Comparison of ENCODE assay signal across 8 cellular contexts in genomic region chr1:19439464-19440171, GRCh38. TPM values are rescaled to one million over a fixed set of nuclear protein-coding genes. Genes with fewer than 3 reads are reported as not detected.
DNase-seq lines count a peak whose midpoint lies in the region; ATAC-seq and TF ChIP-seq lines count a peak whose summit lies in the region.

No MANE protein-coding gene starts in this region.

- H3K4me1 Mint-ChIP-seq in chondrocyte (ENCODE audit: low read depth) = peaks cover 98% of the 10 kb centered on the region
- H3K4me1 Mint-ChIP-seq in mesothelial cell of epicardium = peaks cover 65% of the 10 kb centered on the region

- H3F3A ChIP-seq in SK-N-SH (replicated peaks; ENCODE audit: insufficient read depth) = peaks cover 21% of the 10 kb centered on the region

- H2AFZ ChIP-seq in SK-N-SH (ENCODE audit: low read depth) = no peak overlapping the region

- H3K4me2 ChIP-seq in SK-N-SH = peak overlapping the region; percentile 43; the same call in 1 of the 2 replicates

- DNase-seq in G401 (ENCODE audit: low spot score) (peak; percentile 56), SK-N-SH (peak; percentile 82), chondrocyte (ENCODE audit: low spot score) (no peak), mesothelial cell of epicardium (ENCODE audit: low spot score in 2 of 2, unreplicated experiment in 2 of 2) (no peak), dedifferentiated amniotic fluid mesenchymal stem cell (ENCODE audit: extremely low spot score) (no peak), occipital lobe (lab: John Stamatoyannopoulos, UW) (no peak)

- H3K27ac Mint-ChIP-seq in chondrocyte (ENCODE audit: unreplicated experiment) (peak overlapping the region; percentile 99), mesothelial cell of epicardium (peak overlapping the region; percentile 64)

- H3K79me2 ChIP-seq in SK-N-SH (ENCODE audit: insufficient read depth) = peaks cover 100% of the 10 kb centered on the region

- no peaks in the 10 kb centered on the region for H3K9me3 ChIP-seq in SK-N-SH

- peak overlapping the region; percentile 62 to 64 for H3K27ac ChIP-seq in SK-N-SH (ENCODE audit: low read depth in 2 of 2, low read length in 1 of 2)

- H3K36me3 Mint-ChIP-seq in chondrocyte (ENCODE audit: low read depth) (no peaks in the 10 kb centered on the region), mesothelial cell of epicardium (no peaks in the 10 kb centered on the region)

- CTCF ChIA-PET in SK-N-SH (lab: Yijun Ruan, JAX) = interaction anchor here (0.7 to 10.1 kb wide), 24 partner anchors 11 to 222 kb away, joined by 3 to 74 read pairs (median 5); partner anchors contain the start of gene NBL1

- ATAC-seq in GM18907 (IDR thresholded peaks at IDR 0.05; ENCODE audit: unreplicated experiment) (no peak), HG03025 (IDR thresholded peaks at IDR 0.05; ENCODE audit: low FRiP score, unreplicated experiment) (no peak)

- H3K9me3 Mint-ChIP-seq in chondrocyte (ENCODE audit: low read depth) (no peaks in the 10 kb centered on the region), mesothelial cell of epicardium (no peaks in the 10 kb centered on the region)

- WGBS in SK-N-SH (ENCODE audit: low lambda C conversion rate) = 50% methylated on average over 13 of the region's 13 CpGs

- in situ Hi-C loops in G401 (cut with HindIII; ENCODE audit: low sequenced_read_pairs) = no loop called here

- H3K27me3 Mint-ChIP-seq in chondrocyte (ENCODE audit: low read depth) (no peaks in the 10 kb centered on the region), mesothelial cell of epicardium (ENCODE audit: low read depth) (no peaks in the 10 kb centered on the region)

- no peaks in the 10 kb centered on the region for H3K27me3 ChIP-seq in SK-N-SH (ENCODE audit: insufficient read depth)

- peak; percentile 53 for TF ChIP-seq CTCF in SK-N-SH (IDR thresholded peaks at IDR 0.05)
- peak; percentile 67 for TF ChIP-seq CTCF in chondrocyte (IDR thresholded peaks at IDR 0.05)
- no peak for TF ChIP-seq CTCF in mesothelial cell of epicardium (IDR thresholded peaks at IDR 0.05; ENCODE audit: unreplicated experiment)

- H3K4me3 Mint-ChIP-seq in chondrocyte (ENCODE audit: unreplicated experiment) = no peak overlapping the region
- H3K4me3 Mint-ChIP-seq in mesothelial cell of epicardium = no peak overlapping the region

- no peak for TF ChIP-seq EP300 in SK-N-SH (IDR thresholded peaks at IDR 0.05; ENCODE audit: borderline replicate concordance in 1 of 2, low read depth in 1 of 2, low read length in 1 of 2)

- POLR2A ChIA-PET in SK-N-SH (lab: Yijun Ruan, JAX) = interaction anchor here (1.3 kb wide), 1 partner anchor 8 kb away, joined by 3 read pairs; no protein-coding TSS in a partner anchor

- H3K9ac ChIP-seq in SK-N-SH = peak overlapping the region; percentile 24; the same call in 1 of the 2 replicates

- peaks cover 92% of the 10 kb centered on the region for H4K20me1 ChIP-seq in SK-N-SH (ENCODE audit: insufficient read depth)

- no peaks in the 10 kb centered on the region for H3K9me2 ChIP-seq in SK-N-SH

- H3K36me3 ChIP-seq in SK-N-SH (replicated peaks in 1 of 2; ENCODE audit: control insufficient read depth in 1 of 2, insufficient read depth in 2 of 2, low read length in 1 of 2) = peaks cover 4 to 10% of the 10 kb centered on the region in 2 experiments

- peak; percentile 79 for TF ChIP-seq RAD21 in SK-N-SH (IDR thresholded peaks at IDR 0.05; ENCODE audit: low read length)

- H3K4me1 ChIP-seq in SK-N-SH (ENCODE audit: control insufficient read depth in 1 of 2, insufficient read depth in 2 of 2, low read depth in 1 of 2, low read length in 1 of 2) = peaks cover 65 to 72% of the 10 kb centered on the region in 2 experiments

- H3K4me3 ChIP-seq in SK-N-SH (ENCODE audit: low read depth in 2 of 2, low read length in 1 of 2) = no peak overlapping the region

TF ChIP-seq in SK-N-SH, 30 proteins besides CTCF, POLR2A, EP300 and RAD21:
- TF ChIP-seq SIN3A (IDR thresholded peaks at IDR 0.05; ENCODE audit: borderline replicate concordance, low read depth, low read length) = no peak
- TF ChIP-seq SMC3 (IDR thresholded peaks at IDR 0.05; ENCODE audit: low read depth, low read length) = peak; percentile 51; the same call in 1 of the 2 replicates
- TF ChIP-seq MXI1 (IDR thresholded peaks at IDR 0.05; ENCODE audit: low read depth, low read length) = peak; percentile 45; the same call in 1 of the 2 replicates
- no peak for TF ChIP-seq IRF3 (IDR thresholded peaks at IDR 0.05; ENCODE audit: low read depth, low read length)

RNA-seq across cellular contexts. Expression of gene CAPZB, which starts 45.7 kb away (rescaled TPM):
- 342 and 345 TPM in 2 replicates for total RNA-seq in G401 (2014; rRNA removed; shearing (Covaris generic))
- polyA plus RNA-seq in SK-N-SH (2012; rRNA removed) = 116 and 122 TPM in 2 replicates
- polyA plus RNA-seq in SK-N-SH (2012; cell fraction: cytosol; rRNA removed) = 137 and 163 TPM in 2 replicates
- polyA plus RNA-seq in SK-N-SH (2012; cell fraction: nucleus; rRNA removed) = 55.0 and 73.6 TPM in 2 replicates
- total RNA-seq in chondrocyte = 285 to 353 TPM (median 352 TPM) in 3 replicates
- 192 to 209 TPM (median 204 TPM) in 3 replicates for total RNA-seq in mesothelial cell of epicardium
- 38.4 TPM for total RNA-seq in occipital lobe

Comparison
In these comparisons a context has a peak if more than half of its experiments do, and no peak if none do; other contexts are left out.
1. DNase-seq: peak in G401 (single experiment) and SK-N-SH (single experiment); none in chondrocyte (single experiment), mesothelial cell of epicardium (0 of 2), dedifferentiated amniotic fluid mesenchymal stem cell (single experiment) and occipital lobe (single experiment).